ENCODE assay signal across 21 cellular contexts in the genomic region with DNA sequence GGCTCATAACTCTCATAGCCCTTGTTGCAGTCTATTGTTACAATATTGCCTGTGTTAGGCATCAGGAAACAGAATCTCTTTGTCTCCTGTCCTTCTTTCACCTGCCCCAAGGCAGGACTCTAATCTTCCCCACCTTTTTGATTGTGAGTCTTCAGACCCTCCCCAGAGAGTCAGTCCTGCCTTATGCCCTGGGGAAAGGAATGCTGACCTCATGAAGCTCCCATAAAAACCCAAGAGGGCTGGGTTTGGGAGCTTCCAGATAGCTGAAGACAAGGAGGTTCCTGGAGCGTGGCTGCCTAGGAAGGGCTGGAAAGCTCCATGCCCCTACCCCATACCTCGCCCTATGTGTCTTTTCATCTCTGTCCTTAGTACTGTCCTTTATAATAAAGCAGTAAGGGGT.
"Had no signal": no experiment of that assay in that cellular context is flagged by ENCODE, and none has a peak within 500 bp of the region (broad histone marks: within the 10 kb centered on the region; RNA-seq: fewer than 3 reads in every experiment).

No MANE protein-coding gene starts in this region.

- H3K9me2 ChIP-seq: SK-N-SH had no signal

- DNase-seq: KBM-7, MV-4-11, NCI-H1048, NCI-H1105, NCI-H1417, NCI-H1436 treated with DMSO at 0.1 percent for 48 hours, NCI-H1694, NCI-H187 treated with DMSO at 0.1 percent for 48 hours, NCI-H2029 treated with DMSO at 0.1 percent for 48 hours, NCI-H2107, NCI-H2227 treated with DMSO at 0.1 percent for 48 hours, NCI-H446, NCI-H510A, NCI-H524 treated with DMSO at 0.1 percent for 48 hours, NCI-H69, NCI-H774, SHP77, SK-N-SH, SW 1271 had no signal

- H3K4me2 ChIP-seq: SK-N-SH had no signal

- ATAC-seq: Panc1 had no signal

- H3K9ac ChIP-seq: SK-N-SH had no signal

- H3K27ac ChIP-seq: RWPE1 had no signal
